8 cellular contexts compared by ENCODE assay signal in genomic region chr1:44775930-44776748, GRCh38. TPM values are rescaled to one million over a fixed set of nuclear protein-coding genes. Genes with fewer than 3 reads are reported as not detected.
DNase-seq lines count a peak whose midpoint lies in the region; TF ChIP-seq lines count a peak whose summit lies in the region.

No MANE protein-coding gene starts in this region.

- H3K4me3 ChIP-seq in Jurkat, Clone E6-1 (ENCODE audit: low read length), result peak overlapping the region; percentile 98
- peak overlapping the region; percentile 72 to 80 for H3K4me3 ChIP-seq in prostate gland

- intact Hi-C loops in prostate gland (cut with DNase I), result loop anchor here (5.0 to 10.0 kb wide), 2 partner anchors 236 to 529 kb away; partner anchors contain the start of genes HECTD3 and UROD

- peak; percentile 49 for DNase-seq in stimulated activated CD8-positive, alpha-beta memory T cell treated with anti-CD3 and anti-CD28 coated beads, Interleukin-12 subunit alpha, Interleukin-12 subunit beta, amount 100 ng/mL, for 4 hours (ENCODE audit: low read depth)
- no peak for DNase-seq in stimulated activated CD8-positive, alpha-beta memory T cell treated with anti-CD3 and anti-CD28 coated beads, Interleukin-4, amount 100 ng/mL, for 48 hours
- no peak for DNase-seq in Jurkat, Clone E6-1 (ENCODE audit: low read depth, low spot score)
- DNase-seq in activated T-cell treated with anti-CD3 and anti-CD28 coated beads, Interleukin-2, amount 50 U/mL, for 48 hours, result peak; percentile 49 to 58
- DNase-seq in germinal center (ENCODE audit: low spot score) (peak; percentile 46), prostate gland (ENCODE audit: low spot score) (no peak), occipital lobe (lab: John Stamatoyannopoulos, UW) (no peak), Ammon's horn (ENCODE audit: low spot score) (no peak)

- WGBS in prostate gland, result 5% methylated on average over 32 of the region's 38 CpGs

- H3K4me1 ChIP-seq in prostate gland (replicated peaks), result peaks cover 5% of the 10 kb centered on the region

- peak overlapping the region; percentile 92 to 94 for H3K27ac ChIP-seq in prostate gland

- TF ChIP-seq POLR2A in prostate gland (IDR thresholded peaks at IDR 0.05), result no peak

- H3K27me3 ChIP-seq in prostate gland (replicated peaks; ENCODE audit: insufficient read depth), result no peaks in the 10 kb centered on the region

- H3K9me3 ChIP-seq in prostate gland, result no peaks in the 10 kb centered on the region

- TF ChIP-seq CTCF in prostate gland (IDR thresholded peaks at IDR 0.05), result no peak

- H3K36me3 ChIP-seq in prostate gland, result peaks cover 4 to 5% of the 10 kb centered on the region in 2 donors

RNA-seq across cellular contexts. Expression of gene RPS8, which starts 0.8 kb away (rescaled TPM):
- polyA plus RNA-seq in Jurkat, Clone E6-1 (2012; ENCODE audit: insufficient read depth, insufficient read length), result 3,288 TPM
- total RNA-seq in prostate gland, result 1,000 to 10,000 TPM; 1,669 to 3,439 TPM
- total RNA-seq in occipital lobe, result 1,634 TPM

RNA-seq across cellular contexts. Expression of gene BEST4, which starts 11.8 kb away (rescaled TPM):
- polyA plus RNA-seq in Jurkat, Clone E6-1 (2012; ENCODE audit: insufficient read depth, insufficient read length), result not detected
- total RNA-seq in prostate gland (not detected), occipital lobe (0.16 TPM)

RNA-seq across cellular contexts. Expression of gene PLK3, which starts 24.0 kb away (rescaled TPM):
- polyA plus RNA-seq in Jurkat, Clone E6-1 (2012; ENCODE audit: insufficient read depth, insufficient read length), result 8.9 TPM
- total RNA-seq in prostate gland (10 to 100 TPM in 1 of 2 donors, 1 to 10 TPM in 1; 5.2 to 15.5 TPM), occipital lobe (10.0 TPM)

RNA-seq across cellular contexts. Expression of gene DYNLT4, which starts 31.0 kb away (rescaled TPM):
- polyA plus RNA-seq in Jurkat, Clone E6-1 (2012; ENCODE audit: insufficient read depth, insufficient read length), result not detected
- total RNA-seq in prostate gland, result 1 to 10 TPM in 1 of 2 donors, not detected in 1; 4.0 TPM
- not detected for total RNA-seq in occipital lobe

RNA-seq across cellular contexts. Expression of gene BTBD19, which starts 32.2 kb away (rescaled TPM):
- 0.65 TPM for polyA plus RNA-seq in Jurkat, Clone E6-1 (2012; ENCODE audit: insufficient read depth, insufficient read length)
- total RNA-seq in prostate gland (10 to 100 TPM in 1 of 2 donors, under 1 TPM in 1; 0.50 to 10.5 TPM), occipital lobe (0.47 TPM)

Comparison
In these comparisons a context has a peak if more than half of its experiments do, and no peak if none do; other contexts are left out.
1. DNase-seq: peak in stimulated activated CD8-positive, alpha-beta memory T cell treated with anti-CD3 and anti-CD28 coated beads, Interleukin-12 subunit alpha, Interleukin-12 subunit beta, amount 100 ng/mL, for 4 hours (single experiment), activated T-cell treated with anti-CD3 and anti-CD28 coated beads, Interleukin-2, amount 50 U/mL, for 48 hours (2 of 2) and germinal center (single experiment); none in stimulated activated CD8-positive, alpha-beta memory T cell treated with anti-CD3 and anti-CD28 coated beads, Interleukin-4, amount 100 ng/mL, for 48 hours (single experiment), Jurkat, Clone E6-1 (single experiment), prostate gland (single experiment), occipital lobe (single experiment) and Ammon's horn (single experiment).